ENCODE assay signal across 1 cellular context in genomic region chr19:37988758-37989635, GRCh38.
TF ChIP-seq lines count a peak whose summit lies in the region.

No MANE protein-coding gene starts in this region.

TF ChIP-seq in HepG2, 621 proteins besides CTCF, POLR2A, EP300 and RAD21 (continued from another document and continues in another):
- TF ChIP-seq E2F1 (CRISPR knock-in tag; IDR thresholded peaks at IDR 0.05) (no peak), ZBTB44 (CRISPR knock-in tag; IDR thresholded peaks at IDR 0.05) (no peak), MZF1 (CRISPR knock-in tag; IDR thresholded peaks at IDR 0.05; ENCODE audit: borderline replicate concordance) (no peak), ZNF878 (CRISPR knock-in tag; IDR thresholded peaks at IDR 0.05) (no peak), ZNF503 (CRISPR knock-in tag; IDR thresholded peaks at IDR 0.05) (no peak), ATF5 (CRISPR knock-in tag; IDR thresholded peaks at IDR 0.05; ENCODE audit: low read depth) (no peak), PHF8 (CRISPR knock-in tag; IDR thresholded peaks at IDR 0.05) (no peak), SP140L (CRISPR knock-in tag; IDR thresholded peaks at IDR 0.05; ENCODE audit: borderline replicate concordance) (no peak), ZNF746 (CRISPR knock-in tag; IDR thresholded peaks at IDR 0.05) (no peak), ZNF639 (CRISPR knock-in tag; conservative IDR thresholded peaks at IDR 0.05) (no peak), HMGA1 (CRISPR knock-in tag; conservative IDR thresholded peaks at IDR 0.05) (no peak), TIGD3 (CRISPR knock-in tag; IDR thresholded peaks at IDR 0.05; ENCODE audit: borderline replicate concordance) (no peak), ZNF281 (CRISPR knock-in tag; IDR thresholded peaks at IDR 0.05; ENCODE audit: borderline replicate concordance) (no peak), CCDC6 (CRISPR knock-in tag; IDR thresholded peaks at IDR 0.05) (no peak), MAX (IDR thresholded peaks at IDR 0.05) (peak; percentile 51; the same call in 1 of the 2 replicates), ZFP36 (IDR thresholded peaks at IDR 0.05; ENCODE audit: borderline replicate concordance, low read depth, low read length, partially characterized antibody) (no peak), CREB1 (IDR thresholded peaks at IDR 0.05) (no peak), CREB1 (CRISPR knock-in tag; IDR thresholded peaks at IDR 0.05) (no peak), ZNF75D (CRISPR knock-in tag; IDR thresholded peaks at IDR 0.05; ENCODE audit: borderline replicate concordance) (no peak), ELF4 (CRISPR knock-in tag; IDR thresholded peaks at IDR 0.05; ENCODE audit: borderline replicate concordance) (no peak), CERS6 (CRISPR knock-in tag; IDR thresholded peaks at IDR 0.05) (no peak), NCOA1 (CRISPR knock-in tag; IDR thresholded peaks at IDR 0.05) (no peak), ZNF263 (CRISPR knock-in tag; IDR thresholded peaks at IDR 0.05) (peak; percentile 99), NR2F6 (IDR thresholded peaks at IDR 0.05) (peak; percentile 55; the same call in 1 of the 2 replicates), NR2F6 (CRISPR knock-in tag; IDR thresholded peaks at IDR 0.05) (no peak), NR2F2 (IDR thresholded peaks at IDR 0.05; ENCODE audit: borderline replicate concordance, low read depth) (0 out of 2 replicates have a peak, but pooled peaks have one; percentile 34), KDM5B (CRISPR knock-in tag; IDR thresholded peaks at IDR 0.05; ENCODE audit: borderline replicate concordance) (peak; percentile 40; the same call in 1 of the 2 replicates), ZNF446 (CRISPR knock-in tag; IDR thresholded peaks at IDR 0.05) (no peak), ZNF704 (CRISPR knock-in tag; IDR thresholded peaks at IDR 0.05; ENCODE audit: borderline replicate concordance) (no peak), ZMAT5 (CRISPR knock-in tag; IDR thresholded peaks at IDR 0.05; ENCODE audit: borderline replicate concordance, low read depth) (no peak), POGZ (CRISPR knock-in tag; IDR thresholded peaks at IDR 0.05) (0 out of 2 replicates have a peak, but pooled peaks have one; percentile 32), ZNF580 (CRISPR knock-in tag; IDR thresholded peaks at IDR 0.05; ENCODE audit: borderline replicate concordance, low read depth) (no peak), HNF4A (CRISPR knock-in tag; IDR thresholded peaks at IDR 0.05) (peak; percentile 71), ZNF292 (CRISPR knock-in tag; IDR thresholded peaks at IDR 0.05; ENCODE audit: borderline replicate concordance, low read depth) (0 out of 2 replicates have a peak, but pooled peaks have one; percentile 38), PITX1 (CRISPR knock-in tag; IDR thresholded peaks at IDR 0.05) (no peak), ZNF891 (CRISPR knock-in tag; IDR thresholded peaks at IDR 0.05) (no peak), STAT6 (CRISPR knock-in tag; IDR thresholded peaks at IDR 0.05; ENCODE audit: borderline replicate concordance) (no peak), ELF3 (CRISPR knock-in tag; IDR thresholded peaks at IDR 0.05) (no peak), ETV5 (CRISPR knock-in tag; IDR thresholded peaks at IDR 0.05; ENCODE audit: borderline replicate concordance) (peak; percentile 39; the same call in 1 of the 2 replicates), POGK (CRISPR knock-in tag; conservative IDR thresholded peaks at IDR 0.05) (no peak), TFAP4 (IDR thresholded peaks at IDR 0.05; ENCODE audit: borderline replicate concordance, low read depth) (no peak)
